ENCODE assay signal across 2 cellular contexts in the genomic region with DNA sequence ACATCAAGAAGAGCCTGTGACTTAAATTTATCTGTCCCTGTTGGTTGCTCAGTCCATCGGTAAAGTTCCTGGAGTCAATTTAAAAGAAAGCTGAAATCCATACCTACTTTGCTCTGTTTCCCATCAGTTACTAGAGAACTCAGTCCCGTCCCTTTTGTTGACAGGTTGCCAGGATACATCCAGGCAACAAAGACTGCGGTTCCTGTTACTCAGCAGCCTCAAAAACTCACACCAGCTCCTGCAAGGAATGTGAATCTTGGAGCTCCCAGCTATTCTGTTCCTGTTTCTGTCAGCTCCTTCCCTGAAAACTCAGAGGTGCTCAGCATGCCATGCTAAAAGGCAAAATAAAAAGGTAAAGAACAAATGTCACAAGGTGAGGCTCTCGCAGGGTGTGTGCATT.
TF ChIP-seq lines count a peak whose summit lies in the region.

Gene ZNF474 (plus strand): TSS at position 215 of the 400 bp plus-strand sequence. CDS start 22,445 bp downstream, outside the sequence.

TF ChIP-seq in K562, 482 proteins besides CTCF, POLR2A, EP300 and RAD21 (continues in another document):
- no peak for TF ChIP-seq SIRT6 (IDR thresholded peaks at IDR 0.05; ENCODE audit: low read depth, low read length)
- TF ChIP-seq, protein P1, sequence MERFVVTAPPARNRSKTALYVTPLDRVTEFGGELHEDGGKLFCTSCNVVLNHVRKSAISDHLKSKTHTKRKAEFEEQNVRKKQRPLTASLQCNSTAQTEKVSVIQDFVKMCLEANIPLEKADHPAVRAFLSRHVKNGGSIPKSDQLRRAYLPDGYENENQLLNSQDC (CRISPR knock-in tag; IDR thresholded peaks at IDR 0.05), result no peak
- no peak for TF ChIP-seq SFPQ (IDR thresholded peaks at IDR 0.05; ENCODE audit: low read depth, low read length)
- TF ChIP-seq FOXM1 (IDR thresholded peaks at IDR 0.05; ENCODE audit: low read depth), result no peak
- no peak for TF ChIP-seq FOXM1 (CRISPR knock-in tag; IDR thresholded peaks at IDR 0.05; ENCODE audit: low read depth)
- no peak for TF ChIP-seq STAT5B (CRISPR knock-in tag; IDR thresholded peaks at IDR 0.05)
- 0 out of 2 replicates have a peak, but pooled peaks have one; percentile 23 for TF ChIP-seq DPF2 (IDR thresholded peaks at IDR 0.05)
- TF ChIP-seq CTCFL (IDR thresholded peaks at IDR 0.05; ENCODE audit: borderline replicate concordance, insufficient read depth, low read depth, low read length, poor library complexity, severe bottlenecking), result no peak
- TF ChIP-seq CBX3 (IDR thresholded peaks at IDR 0.05; ENCODE audit: borderline replicate concordance in 1 of 2, low read length in 2 of 2), result 0 out of 3 replicates have a peak, but pooled peaks of 1 of the 2 experiments have one; percentile 16
- no peak for TF ChIP-seq KDM5B (IDR thresholded peaks at IDR 0.05; ENCODE audit: insufficient replicate concordance, low read depth, low read length)
- TF ChIP-seq, protein P2, sequence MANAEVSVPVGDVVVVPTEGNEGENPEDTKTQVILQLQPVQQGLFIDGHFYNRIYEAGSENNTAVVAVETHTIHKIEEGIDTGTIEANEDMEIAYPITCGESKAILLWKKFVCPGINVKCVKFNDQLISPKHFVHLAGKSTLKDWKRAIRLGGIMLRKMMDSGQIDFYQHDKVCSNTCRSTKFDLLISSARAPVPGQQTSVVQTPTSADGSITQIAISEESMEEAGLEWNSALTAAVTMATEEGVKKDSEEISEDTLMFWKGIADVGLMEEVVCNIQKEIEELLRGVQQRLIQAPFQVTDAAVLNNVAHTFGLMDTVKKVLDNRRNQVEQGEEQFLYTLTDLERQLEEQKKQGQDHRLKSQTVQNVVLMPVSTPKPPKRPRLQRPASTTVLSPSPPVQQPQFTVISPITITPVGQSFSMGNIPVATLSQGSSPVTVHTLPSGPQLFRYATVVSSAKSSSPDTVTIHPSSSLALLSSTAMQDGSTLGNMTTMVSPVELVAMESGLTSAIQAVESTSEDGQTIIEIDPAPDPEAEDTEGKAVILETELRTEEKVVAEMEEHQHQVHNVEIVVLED (CRISPR knock-in tag; IDR thresholded peaks at IDR 0.05), result no peak
- no peak for TF ChIP-seq ZNF766 (CRISPR knock-in tag; conservative IDR thresholded peaks at IDR 0.05)
- no peak for TF ChIP-seq ELF1 (tag; IDR thresholded peaks at IDR 0.05)

TF ChIP-seq in HepG2, 621 proteins besides CTCF, POLR2A, EP300 and RAD21:
- TF ChIP-seq, protein P3, sequence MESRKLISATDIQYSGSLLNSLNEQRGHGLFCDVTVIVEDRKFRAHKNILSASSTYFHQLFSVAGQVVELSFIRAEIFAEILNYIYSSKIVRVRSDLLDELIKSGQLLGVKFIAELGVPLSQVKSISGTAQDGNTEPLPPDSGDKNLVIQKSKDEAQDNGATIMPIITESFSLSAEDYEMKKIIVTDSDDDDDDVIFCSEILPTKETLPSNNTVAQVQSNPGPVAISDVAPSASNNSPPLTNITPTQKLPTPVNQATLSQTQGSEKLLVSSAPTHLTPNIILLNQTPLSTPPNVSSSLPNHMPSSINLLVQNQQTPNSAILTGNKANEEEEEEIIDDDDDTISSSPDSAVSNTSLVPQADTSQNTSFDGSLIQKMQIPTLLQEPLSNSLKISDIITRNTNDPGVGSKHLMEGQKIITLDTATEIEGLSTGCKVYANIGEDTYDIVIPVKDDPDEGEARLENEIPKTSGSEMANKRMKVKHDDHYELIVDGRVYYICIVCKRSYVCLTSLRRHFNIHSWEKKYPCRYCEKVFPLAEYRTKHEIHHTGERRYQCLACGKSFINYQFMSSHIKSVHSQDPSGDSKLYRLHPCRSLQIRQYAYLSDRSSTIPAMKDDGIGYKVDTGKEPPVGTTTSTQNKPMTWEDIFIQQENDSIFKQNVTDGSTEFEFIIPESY (CRISPR knock-in tag; IDR thresholded peaks at IDR 0.05), result no peak
- no peak for TF ChIP-seq NFKBIZ (CRISPR knock-in tag; IDR thresholded peaks at IDR 0.05)
- TF ChIP-seq HNF4G (IDR thresholded peaks at IDR 0.05; ENCODE audit: borderline replicate concordance, low read depth, low read length), result no peak
- TF ChIP-seq HNF4G (CRISPR knock-in tag; IDR thresholded peaks at IDR 0.05; ENCODE audit: borderline replicate concordance, low read depth), result no peak
- TF ChIP-seq, protein P2 (CRISPR knock-in tag; IDR thresholded peaks at IDR 0.05; ENCODE audit: borderline replicate concordance), result no peak
- no peak for TF ChIP-seq ZNF124 (CRISPR knock-in tag; IDR thresholded peaks at IDR 0.05)
- TF ChIP-seq, protein P4, sequence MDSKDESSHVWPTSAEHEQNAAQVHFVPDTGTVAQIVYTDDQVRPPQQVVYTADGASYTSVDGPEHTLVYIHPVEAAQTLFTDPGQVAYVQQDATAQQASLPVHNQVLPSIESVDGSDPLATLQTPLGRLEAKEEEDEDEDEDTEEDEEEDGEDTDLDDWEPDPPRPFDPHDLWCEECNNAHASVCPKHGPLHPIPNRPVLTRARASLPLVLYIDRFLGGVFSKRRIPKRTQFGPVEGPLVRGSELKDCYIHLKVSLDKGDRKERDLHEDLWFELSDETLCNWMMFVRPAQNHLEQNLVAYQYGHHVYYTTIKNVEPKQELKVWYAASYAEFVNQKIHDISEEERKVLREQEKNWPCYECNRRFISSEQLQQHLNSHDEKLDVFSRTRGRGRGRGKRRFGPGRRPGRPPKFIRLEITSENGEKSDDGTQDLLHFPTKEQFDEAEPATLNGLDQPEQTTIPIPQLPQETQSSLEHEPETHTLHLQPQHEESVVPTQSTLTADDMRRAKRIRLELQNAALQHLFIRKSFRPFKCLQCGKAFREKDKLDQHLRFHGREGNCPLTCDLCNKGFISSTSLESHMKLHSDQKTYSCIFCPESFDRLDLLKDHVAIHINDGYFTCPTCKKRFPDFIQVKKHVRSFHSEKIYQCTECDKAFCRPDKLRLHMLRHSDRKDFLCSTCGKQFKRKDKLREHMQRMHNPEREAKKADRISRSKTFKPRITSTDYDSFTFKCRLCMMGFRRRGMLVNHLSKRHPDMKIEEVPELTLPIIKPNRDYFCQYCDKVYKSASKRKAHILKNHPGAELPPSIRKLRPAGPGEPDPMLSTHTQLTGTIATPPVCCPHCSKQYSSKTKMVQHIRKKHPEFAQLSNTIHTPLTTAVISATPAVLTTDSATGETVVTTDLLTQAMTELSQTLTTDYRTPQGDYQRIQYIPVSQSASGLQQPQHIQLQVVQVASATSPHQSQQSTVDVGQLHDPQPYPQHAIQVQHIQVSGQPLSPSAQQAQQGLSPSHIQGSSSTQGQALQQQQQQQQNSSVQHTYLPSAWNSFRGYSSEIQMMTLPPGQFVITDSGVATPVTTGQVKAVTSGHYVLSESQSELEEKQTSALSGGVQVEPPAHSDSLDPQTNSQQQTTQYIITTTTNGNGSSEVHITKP (CRISPR knock-in tag; IDR thresholded peaks at IDR 0.05; ENCODE audit: low read depth), result no peak
- TF ChIP-seq TARDBP (CRISPR knock-in tag; IDR thresholded peaks at IDR 0.05), result no peak
- TF ChIP-seq ZNF576 (CRISPR knock-in tag; IDR thresholded peaks at IDR 0.05), result no peak
- no peak for TF ChIP-seq ZNF317 (CRISPR knock-in tag; IDR thresholded peaks at IDR 0.05)
- TF ChIP-seq MXD4 (CRISPR knock-in tag; IDR thresholded peaks at IDR 0.05), result no peak
- TF ChIP-seq ZSCAN22 (CRISPR knock-in tag; IDR thresholded peaks at IDR 0.05), result no peak
- no peak for TF ChIP-seq ZNF772 (CRISPR knock-in tag; IDR thresholded peaks at IDR 0.05)
- TF ChIP-seq ZNF556 (CRISPR knock-in tag; IDR thresholded peaks at IDR 0.05; ENCODE audit: borderline replicate concordance), result no peak
- no peak for TF ChIP-seq ZFP90 (CRISPR knock-in tag; IDR thresholded peaks at IDR 0.05; ENCODE audit: borderline replicate concordance)
- TF ChIP-seq MAZ (IDR thresholded peaks at IDR 0.05; ENCODE audit: borderline replicate concordance, low read depth, low read length), result no peak
- TF ChIP-seq MAZ (CRISPR knock-in tag; IDR thresholded peaks at IDR 0.05; ENCODE audit: low read depth), result no peak
- no peak for TF ChIP-seq ZMAT3 (CRISPR knock-in tag; conservative IDR thresholded peaks at IDR 0.05)
- no peak for TF ChIP-seq MZF1 (CRISPR knock-in tag; IDR thresholded peaks at IDR 0.05; ENCODE audit: borderline replicate concordance)
- TF ChIP-seq FOXJ3 (CRISPR knock-in tag; IDR thresholded peaks at IDR 0.05; ENCODE audit: borderline replicate concordance), result no peak
